In the genomic region with DNA sequence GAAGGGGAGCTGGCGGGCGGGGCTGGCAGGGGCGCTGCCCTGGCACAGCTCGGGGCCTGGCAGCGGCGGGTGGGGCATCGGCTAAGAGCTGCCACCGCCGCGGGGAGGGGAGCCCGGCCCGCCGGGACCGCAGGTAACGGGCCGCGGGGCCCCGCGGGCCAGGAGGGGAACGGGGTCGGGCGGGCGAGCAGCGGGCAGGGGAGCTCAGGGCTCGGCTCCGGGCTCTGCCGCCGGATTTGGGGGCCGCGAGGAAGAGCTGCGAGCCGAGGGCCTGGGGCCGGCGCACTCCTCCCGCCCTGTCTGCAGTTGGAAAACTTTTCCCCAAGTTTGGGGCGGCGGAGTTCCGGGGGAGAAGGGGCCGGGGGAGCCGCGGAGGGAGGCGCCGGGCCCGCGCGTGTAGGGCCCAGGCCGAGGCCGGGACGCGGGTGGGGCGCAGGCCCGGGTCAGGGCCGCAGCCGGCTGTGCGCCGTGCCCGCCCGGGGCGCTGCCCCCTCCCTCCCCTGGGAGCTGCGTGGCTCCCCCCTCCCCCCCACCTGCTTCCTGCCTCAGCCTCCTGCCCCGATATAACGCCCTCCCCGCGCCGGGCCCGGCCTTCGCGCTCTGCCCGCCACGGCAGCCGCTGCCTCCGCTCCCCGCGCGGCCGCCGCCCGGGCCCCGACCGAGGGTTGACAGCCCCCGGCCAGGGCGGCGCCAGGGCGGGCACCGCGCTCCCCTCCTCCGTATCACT, we compare ENCODE assay signal across 8 cellular contexts. TPM values are rescaled to one million over a fixed set of nuclear protein-coding genes. Genes with fewer than 3 reads are reported as not detected.
DNase-seq lines count a peak whose midpoint lies in the region; TF ChIP-seq lines count a peak whose summit lies in the region.

No MANE protein-coding gene starts in this region.

- H3K27me3 ChIP-seq in A673 (replicated peaks; ENCODE audit: insufficient read depth, low read depth, low read length, poor library complexity), result no peaks in the 10 kb centered on the region
- H3K27me3 ChIP-seq in HUES48 (ENCODE audit: control insufficient read depth, insufficient read depth, low read length), result peaks cover 93% of the 10 kb centered on the region
- peaks cover 0 to 2% (median 0%) of the 10 kb centered on the region in 4 donors for H3K27me3 ChIP-seq in liver (ENCODE audit: control insufficient read depth in 4 of 4, insufficient read depth in 4 of 4, low read length in 3 of 4)
- peaks cover 28% of the 10 kb centered on the region for H3K27me3 ChIP-seq in suprapubic skin

- H3K9me3 ChIP-seq in A673 (ENCODE audit: low read depth, low read length, poor library complexity, severe bottlenecking), result no peaks in the 10 kb centered on the region
- H3K9me3 ChIP-seq in HUES48 (ENCODE audit: control insufficient read depth, insufficient read depth, low read length), result no peaks in the 10 kb centered on the region
- no peaks in the 10 kb centered on the region for H3K9me3 ChIP-seq in liver (ENCODE audit: control insufficient read depth in 4 of 4, low read length in 3 of 4)
- no peaks in the 10 kb centered on the region for H3K9me3 ChIP-seq in suprapubic skin

- BruUV-seq in A673 (replicated peaks; lab: Mats Ljungman, UMichigan), result no TSS peak

- no peak overlapping the region for H3K9ac ChIP-seq in HUES48 (ENCODE audit: low read depth, low read length)
- no peak overlapping the region for H3K9ac ChIP-seq in liver (ENCODE audit: low read depth in 1 of 2, low read length in 2 of 2)

- TF ChIP-seq EP300 in suprapubic skin (IDR thresholded peaks at IDR 0.05), result no peak

- no peak overlapping the region for H3K27ac ChIP-seq in A673 (ENCODE audit: low read depth, low read length, poor library complexity, severe bottlenecking)
- H3K27ac ChIP-seq in HUES48 (ENCODE audit: low read depth, low read length), result no peak overlapping the region
- H3K27ac ChIP-seq in adipose tissue (ENCODE audit: low read depth, low read length), result peak overlapping the region; percentile 51
- H3K27ac ChIP-seq in liver (ENCODE audit: low read depth in 1 of 2, low read length in 2 of 2), result peak overlapping the region; percentile 73 to 82
- H3K27ac ChIP-seq in suprapubic skin, result peak overlapping the region; percentile 85

- no peak for TF ChIP-seq POLR2A in suprapubic skin (IDR thresholded peaks at IDR 0.05)

- DNase-seq in A673 (ENCODE audit: low spot score) (no peak), suprapubic skin (ENCODE audit: low spot score in 2 of 2) (peak in 1 of 2 donors; percentile 70), SHP77 (lab: John Stamatoyannopoulos, UW) (no peak), activated gamma-delta T cell treated with Interleukin-2 at 50 U/mL for 16 hours (no peak), T1000 (lab: John Stamatoyannopoulos, UW) (no peak)

- 2 to 8% (median 5%) methylated on average over 42 to 87 of the region's 87 CpGs for WGBS in adipose tissue, 3 donors
- 10% methylated on average over 87 of the region's 87 CpGs for WGBS in liver
- WGBS in suprapubic skin, result 3% methylated on average over 18 of the region's 87 CpGs

- no peak for TF ChIP-seq CTCF in A673 (conservative IDR thresholded peaks at IDR 0.05; ENCODE audit: low read depth, low read length)
- no peak for TF ChIP-seq CTCF in liver (IDR thresholded peaks at IDR 0.05; ENCODE audit: low read depth, low read length, missing input control)
- TF ChIP-seq CTCF in suprapubic skin (IDR thresholded peaks at IDR 0.05), result no peak

- H3K36me3 ChIP-seq in A673 (ENCODE audit: insufficient read depth, low read length, poor library complexity, severe bottlenecking) (no peaks in the 10 kb centered on the region), HUES48 (ENCODE audit: control insufficient read depth, insufficient read depth, low read length) (no peaks in the 10 kb centered on the region), liver (ENCODE audit: control insufficient read depth in 4 of 4, insufficient read depth in 3 of 4, low read depth in 1 of 4, low read length in 3 of 4) (peaks cover 0 to 3% (median 0%) of the 10 kb centered on the region in 4 donors), suprapubic skin (peaks cover 10% of the 10 kb centered on the region)

- CTCF ChIA-PET in A673 (lab: Charles Lee), result interaction anchor here (2.4 to 3.4 kb wide), 2 partner anchors 176 to 190 kb away, joined by 13 to 47 read pairs; no protein-coding TSS in a partner anchor

- H3K4me1 ChIP-seq in A673 (ENCODE audit: insufficient read depth, low read length, poor library complexity, severe bottlenecking), result peaks cover 17% of the 10 kb centered on the region
- H3K4me1 ChIP-seq in HUES48 (ENCODE audit: control insufficient read depth, insufficient read depth, low read length), result peaks cover 9% of the 10 kb centered on the region
- H3K4me1 ChIP-seq in liver (ENCODE audit: control insufficient read depth in 4 of 4, insufficient read depth in 4 of 4, low read length in 3 of 4), result peaks cover 10 to 40% (median 28%) of the 10 kb centered on the region in 4 donors
- H3K4me1 ChIP-seq in suprapubic skin, result peaks cover 87% of the 10 kb centered on the region

- POLR2A ChIA-PET in A673 (lab: Charles Lee; ENCODE audit: low non-redundant PET), result no interaction called here

- intact Hi-C loops in A673 (cut with micrococcal nuclease; ENCODE audit: unreplicated experiment), result no loop called here

- no peak for TF ChIP-seq RAD21 in liver (IDR thresholded peaks at IDR 0.05)

- peak overlapping the region; percentile 58 for H3K4me3 ChIP-seq in A673 (ENCODE audit: low read depth, low read length, poor library complexity, severe bottlenecking)
- H3K4me3 ChIP-seq in HUES48 (ENCODE audit: low read depth, low read length), result peak overlapping the region; percentile 51; the same call in 1 of the 2 replicates
- peak overlapping the region in 1 of 3 donors; percentile 64 for H3K4me3 ChIP-seq in liver (ENCODE audit: low read depth in 1 of 3, low read length in 3 of 3)
- peak overlapping the region; percentile 65 for H3K4me3 ChIP-seq in suprapubic skin

TF ChIP-seq in liver, 16 proteins besides CTCF, POLR2A, EP300 and RAD21:
- TF ChIP-seq ZBTB33 (IDR thresholded peaks at IDR 0.05) (no peak), GABPA (IDR thresholded peaks at IDR 0.05 in 1 of 2, conservative IDR thresholded peaks at IDR 0.05 in 1 of 2) (no peak), HNF4A (conservative IDR thresholded peaks at IDR 0.05) (no peak)

RNA-seq across cellular contexts. Expression of gene HIC1, which starts 0.8 kb away (rescaled TPM):
- total RNA-seq in A673 (2021) (0.84 and 1.5 TPM in 2 replicates), liver (1 to 10 TPM; 3.9 to 4.8 TPM), suprapubic skin (1 to 10 TPM; 2.7 to 9.5 (median 4.9) TPM)
- polyA plus RNA-seq in adipose tissue (10 to 100 TPM in 2 of 3 donors, 1 to 10 TPM in 1; 1.6 to 23.3 (median 19.7) TPM), liver (1 to 10 TPM in 1 of 2 donors, under 1 TPM in 1; 0.44 to 3.5 TPM)

RNA-seq across cellular contexts. Expression of gene OVCA2, which starts 13.8 kb away (rescaled TPM):
- 30.7 and 33.1 TPM in 2 replicates for total RNA-seq in A673 (2021)
- 10 to 100 TPM; 30.9 to 40.7 (median 38.7) TPM for polyA plus RNA-seq in adipose tissue
- 10 to 100 TPM; 16.1 to 17.2 TPM for total RNA-seq in liver
- 10 to 100 TPM; 30.3 to 30.6 TPM for polyA plus RNA-seq in liver
- total RNA-seq in suprapubic skin, result 10 to 100 TPM; 36.6 to 51.5 (median 42.7) TPM

RNA-seq across cellular contexts. Expression of gene DPH1, which starts 25.7 kb away (rescaled TPM):
- total RNA-seq in A673 (2021) (51.1 and 60.8 TPM in 2 replicates), liver (10 to 100 TPM in 1 of 2 donors, 1 to 10 TPM in 1; 9.8 to 24.6 TPM), suprapubic skin (100 to 1,000 TPM in 1 of 4 donors, 10 to 100 TPM in 3; 58.7 to 115 (median 66.3) TPM)
- polyA plus RNA-seq in adipose tissue (10 to 100 TPM; 15.4 to 34.0 (median 31.1) TPM), liver (10 to 100 TPM; 17.5 to 21.2 TPM)

RNA-seq across cellular contexts. Expression of gene RTN4RL1, which starts 30.5 kb away (rescaled TPM):
- total RNA-seq in A673 (2021) (0.80 and 1.0 TPM in 2 replicates), liver (1 to 10 TPM in 1 of 2 donors, under 1 TPM in 1; 0.65 to 1.8 TPM), suprapubic skin (10 to 100 TPM; 16.4 to 24.8 (median 21.6) TPM)
- polyA plus RNA-seq in adipose tissue (1 to 10 TPM; 1.6 to 8.7 (median 3.9) TPM), liver (1 to 10 TPM in 1 of 2 donors, under 1 TPM in 1; 0.04 to 5.4 TPM)

Comparison
In these comparisons a context has a peak if more than half of its experiments do, and no peak if none do; other contexts are left out.
1. H3K27ac ChIP-seq: peak in adipose tissue (single experiment), liver (2 of 2) and suprapubic skin (single experiment); none in A673 (single experiment) and HUES48 (single experiment).